In genomic region chr3:12994607-12995388, GRCh38 we compare ENCODE assay signal across 8 cellular contexts.
DNase-seq lines count a peak whose midpoint lies in the region; ATAC-seq, FAIRE-seq and TF ChIP-seq lines count a peak whose summit lies in the region.

No MANE protein-coding gene starts in this region.

- H3K27ac ChIP-seq in caudate nucleus (ENCODE audit: low read depth, low read length) = peak overlapping the region; percentile 91
- H3K27ac ChIP-seq in kidney (ENCODE audit: low read depth in 2 of 2, low read length in 2 of 2) = peak overlapping the region; percentile 87 to 92

- H3K4me3 ChIP-seq in WI38 (ENCODE audit: low read depth, low read length) (peak overlapping the region; percentile 67), kidney (ENCODE audit: low read length in 2 of 2) (peak overlapping the region; percentile 73 to 80)

- no peaks in the 10 kb centered on the region for H3K9me3 ChIP-seq in kidney (ENCODE audit: control insufficient read depth in 1 of 2, low read length in 2 of 2)

- H3K9ac ChIP-seq in kidney (ENCODE audit: low read length in 2 of 2) = peak overlapping the region; percentile 67 to 86

- peaks cover 4 to 11% of the 10 kb centered on the region in 2 donors for H3K4me1 ChIP-seq in kidney (ENCODE audit: control insufficient read depth in 1 of 2, insufficient read depth in 1 of 2, low read depth in 1 of 2, low read length in 2 of 2)

- intact Hi-C loops in kidney (cut with DNase I) = no loop called here

- no peaks in the 10 kb centered on the region for H3K36me3 ChIP-seq in kidney (ENCODE audit: control insufficient read depth in 1 of 2, insufficient read depth in 2 of 2, low read length in 2 of 2)

- TF ChIP-seq CTCF in WI38 (IDR thresholded peaks at IDR 0.05; ENCODE audit: low read depth, low read length) (peak; percentile 85), kidney (IDR thresholded peaks at IDR 0.05; ENCODE audit: borderline replicate concordance, extremely low read depth, insufficient read depth) (peak; percentile 82)

- FAIRE-seq in kidney (lab: Jason Lieb, UNC) = no peak

- peak; percentile 58 for ATAC-seq in HG02840 (IDR thresholded peaks at IDR 0.05; ENCODE audit: low FRiP score, unreplicated experiment)

- DNase-seq in NCI-H187 (lab: John Stamatoyannopoulos, UW) (peak; percentile 21 to 33), NCI-H187 treated with DMSO at 0.1 percent for 48 hours (lab: John Stamatoyannopoulos, UW) (no peak), NCI-H2029 (lab: John Stamatoyannopoulos, UW) (peak; percentile 88), caudate nucleus (lab: John Stamatoyannopoulos, UW) (peak in 57 of 61 donors; percentile 45 to 88 (median 74)), kidney (peak; percentile 95)
- peak; percentile 75 to 85 (median 84) for DNase-seq in stimulated activated CD4-positive, alpha-beta T cell treated with anti-CD3 and anti-CD28 coated beads, Interleukin-12 subunit alpha, Interleukin-12 subunit beta, amount 100 ng/mL, for 48 hours (ENCODE audit: low read depth in 2 of 3, low spot score in 1 of 3)
